In the genomic region with DNA sequence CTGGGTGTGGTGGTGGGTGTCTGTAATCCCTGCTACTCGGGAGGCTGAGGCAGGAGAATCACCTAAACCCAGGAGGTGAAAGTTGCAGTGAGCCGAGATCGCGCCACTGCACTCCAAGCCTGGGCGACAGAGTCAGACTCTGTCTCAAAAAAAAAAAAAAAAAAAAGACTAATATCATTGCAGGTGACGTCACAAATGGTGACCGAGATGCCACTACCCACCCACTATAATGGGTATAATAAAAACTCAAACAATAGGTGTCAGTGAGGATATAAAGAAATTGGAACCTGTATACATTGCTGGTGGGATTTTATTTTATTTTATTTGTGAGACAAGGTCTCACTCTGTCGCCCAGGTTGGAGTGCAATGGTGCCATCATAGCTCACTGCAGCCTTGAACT, we compare ENCODE assay signal across 3 cellular contexts. TPM values are rescaled to one million over a fixed set of nuclear protein-coding genes. Genes with fewer than 3 reads are reported as not detected.
"Had no signal": no experiment of that assay in that cellular context is flagged by ENCODE, and none has a peak within 500 bp of the region (broad histone marks: within the 10 kb centered on the region; RNA-seq: fewer than 3 reads in every experiment).

No MANE protein-coding gene starts in this region.

RNA-seq across cellular contexts. Expression of gene DLK2, which starts 40.1 kb away (rescaled TPM):
- total RNA-seq: natural killer cell, osteoblast, sigmoid colon had no signal
